In the genomic region with DNA sequence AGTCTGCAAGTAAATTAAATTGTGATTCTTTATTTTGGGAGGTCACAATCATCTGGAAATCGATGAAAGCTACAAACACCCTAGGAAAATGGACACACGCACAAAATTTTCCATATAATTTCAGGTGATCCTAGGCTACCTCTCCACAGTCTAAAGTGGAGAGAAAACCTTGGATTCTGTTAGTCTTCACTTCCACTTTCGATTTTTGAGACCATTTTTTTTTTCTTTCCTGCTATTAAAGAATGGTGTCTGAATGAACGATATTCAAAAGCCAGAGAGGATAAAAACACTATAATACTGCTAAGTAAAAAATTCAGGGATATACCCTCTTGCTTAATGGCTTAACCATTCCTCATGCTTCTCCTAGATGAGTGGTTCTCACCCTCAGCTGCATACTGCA, we compare ENCODE assay signal across 8 cellular contexts.
DNase-seq lines count a peak whose midpoint lies in the region; ATAC-seq and TF ChIP-seq lines count a peak whose summit lies in the region.

No MANE protein-coding gene starts in this region.

- no peak for DNase-seq in DND-41
- no peak for DNase-seq in dedifferentiated amniotic fluid mesenchymal stem cell (ENCODE audit: extremely low spot score)
- DNase-seq in NCI-H1048 (lab: John Stamatoyannopoulos, UW) = no peak
- DNase-seq in stimulated activated CD4-positive, alpha-beta T cell treated with anti-CD3 and anti-CD28 coated beads, Interleukin-4, amount 100 ng/mL, for 4 hours = no peak

- H4K20me1 ChIP-seq in DND-41 (ENCODE audit: insufficient read depth, low read length) (peaks cover 27% of the 10 kb centered on the region), OCI-LY3 (ENCODE audit: insufficient read depth, low read length) (peaks cover 9% of the 10 kb centered on the region)

- H3K4me1 ChIP-seq in DND-41 (ENCODE audit: insufficient read depth, low read length) (peaks cover 65% of the 10 kb centered on the region), OCI-LY3 (ENCODE audit: low read length) (peaks cover 28% of the 10 kb centered on the region), endocrine pancreas (ENCODE audit: control insufficient read depth, insufficient read depth, low read length) (peaks cover 29% of the 10 kb centered on the region), parathyroid adenoma (peaks cover 2% of the 10 kb centered on the region)

- H3K27me3 ChIP-seq in DND-41 (ENCODE audit: insufficient read depth, low read length, poor library complexity) = no peaks in the 10 kb centered on the region
- H3K27me3 ChIP-seq in OCI-LY3 (ENCODE audit: low read depth, low read length) = no peaks in the 10 kb centered on the region
- H3K27me3 ChIP-seq in endocrine pancreas (ENCODE audit: control insufficient read depth, insufficient read depth, low read length) = no peaks in the 10 kb centered on the region
- H3K27me3 ChIP-seq in parathyroid adenoma (ENCODE audit: control insufficient read depth, insufficient read depth, low read length) = no peaks in the 10 kb centered on the region

- H3K27ac ChIP-seq in DND-41 (ENCODE audit: low read length) (peak overlapping the region; percentile 90), OCI-LY3 (ENCODE audit: low read length) (no peak overlapping the region), parathyroid adenoma (peak overlapping the region; percentile 85)

- H3K9ac ChIP-seq in DND-41 (ENCODE audit: low read depth, low read length) = peak overlapping the region; percentile 94
- peak overlapping the region; percentile 79; the same call in 1 of the 2 replicates for H3K9ac ChIP-seq in OCI-LY3 (ENCODE audit: low read length)
- no peak overlapping the region for H3K9ac ChIP-seq in endocrine pancreas (ENCODE audit: control insufficient read depth, insufficient read depth, low read length)
- no peak overlapping the region for H3K9ac ChIP-seq in parathyroid adenoma

- TF ChIP-seq CTCF in DND-41 (IDR thresholded peaks at IDR 0.05; ENCODE audit: borderline replicate concordance, extremely low read depth, low read length, poor library complexity, severe bottlenecking) (no peak), OCI-LY3 (IDR thresholded peaks at IDR 0.05; ENCODE audit: low read depth, low read length) (no peak), parathyroid adenoma (IDR thresholded peaks at IDR 0.05) (no peak)

- H3K79me2 ChIP-seq in DND-41 (ENCODE audit: insufficient read depth, low read length) (peaks cover 75% of the 10 kb centered on the region), OCI-LY3 (ENCODE audit: low read length) (peaks cover 57% of the 10 kb centered on the region), parathyroid adenoma (peaks cover 14% of the 10 kb centered on the region)

- no peak overlapping the region for H2AFZ ChIP-seq in DND-41 (ENCODE audit: low read depth, low read length)
- H2AFZ ChIP-seq in OCI-LY3 (ENCODE audit: low read depth, low read length) = no peak overlapping the region
- H2AFZ ChIP-seq in parathyroid adenoma = no peak overlapping the region

- peak overlapping the region; percentile 65 for H3K4me2 ChIP-seq in DND-41 (ENCODE audit: insufficient read depth, low read length)
- H3K4me2 ChIP-seq in OCI-LY3 (ENCODE audit: low read length) = peak overlapping the region; percentile 96
- H3K4me2 ChIP-seq in parathyroid adenoma (ENCODE audit: low read length) = peak overlapping the region; percentile 94

- no peaks in the 10 kb centered on the region; the same call in 1 of the 2 replicates for H3K36me3 ChIP-seq in DND-41 (ENCODE audit: insufficient read depth, low read length)
- H3K36me3 ChIP-seq in OCI-LY3 (replicated peaks; ENCODE audit: low read depth, low read length) = no peaks in the 10 kb centered on the region
- H3K36me3 ChIP-seq in endocrine pancreas (ENCODE audit: control insufficient read depth, insufficient read depth, low read length) = no peaks in the 10 kb centered on the region
- no peaks in the 10 kb centered on the region for H3K36me3 ChIP-seq in parathyroid adenoma (ENCODE audit: control insufficient read depth, insufficient read depth, low read length)

- H3K9me3 ChIP-seq in DND-41 (ENCODE audit: insufficient read depth, low read length, severe bottlenecking) = no peaks in the 10 kb centered on the region
- H3K9me3 ChIP-seq in OCI-LY3 (ENCODE audit: insufficient read depth, low read length) = no peaks in the 10 kb centered on the region
- no peaks in the 10 kb centered on the region for H3K9me3 ChIP-seq in endocrine pancreas (ENCODE audit: control insufficient read depth, low read length)
- H3K9me3 ChIP-seq in parathyroid adenoma (ENCODE audit: control insufficient read depth, low read length) = no peaks in the 10 kb centered on the region

- ATAC-seq in DND-41 (ENCODE audit: insufficient read depth, low read depth) (no peak), GM21367 (IDR thresholded peaks at IDR 0.05; ENCODE audit: unreplicated experiment) (no peak)

- H3K4me3 ChIP-seq in DND-41 (ENCODE audit: low read depth in 1 of 2, low read length in 2 of 2) (peak overlapping the region; percentile 60 to 90), OCI-LY3 (ENCODE audit: low read length) (peak overlapping the region; percentile 94), endocrine pancreas (ENCODE audit: control insufficient read depth, insufficient read depth, low read length) (peak overlapping the region; percentile 79), parathyroid adenoma (ENCODE audit: low read depth, low read length) (peak overlapping the region; percentile 83)

Comparison
In these comparisons a context has a peak if more than half of its experiments do, and no peak if none do; other contexts are left out.
1. H3K9ac ChIP-seq: peak in DND-41 (single experiment) and OCI-LY3 (single experiment); none in endocrine pancreas (single experiment) and parathyroid adenoma (single experiment).
2. Peak in every context shown above with its lines, with median percentiles within 50 percentile points of each other: H3K4me2 ChIP-seq and H3K4me3 ChIP-seq.